18 cellular contexts compared by ENCODE assay signal in the genomic region with DNA sequence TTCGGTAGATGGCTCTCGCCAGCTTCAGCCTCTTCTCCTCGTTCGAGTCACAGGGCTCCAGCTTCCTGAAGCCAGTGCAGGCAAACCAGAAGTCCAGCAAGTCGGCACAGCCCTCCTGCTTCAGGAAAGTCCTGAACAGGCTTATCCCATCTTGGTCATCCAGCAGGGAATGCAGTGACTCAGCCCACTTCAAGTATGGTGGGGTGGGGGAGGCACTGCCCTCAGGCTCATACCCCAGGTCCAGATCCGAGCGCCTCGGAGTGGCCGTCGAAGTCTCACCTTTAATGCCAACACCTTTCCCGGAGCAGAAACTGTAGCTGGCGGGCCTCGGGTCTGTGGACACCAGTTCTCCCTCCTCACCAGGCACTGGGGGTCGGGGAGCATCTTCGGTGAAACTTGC. TPM values are rescaled to one million over a fixed set of nuclear protein-coding genes. Genes with fewer than 3 reads are reported as not detected.
DNase-seq lines count a peak whose midpoint lies in the region; ATAC-seq and TF ChIP-seq lines count a peak whose summit lies in the region.
"Had no signal": no experiment of that assay in that cellular context is flagged by ENCODE, and none has a peak within 500 bp of the region (broad histone marks: within the 10 kb centered on the region; RNA-seq: fewer than 3 reads in every experiment).

No MANE protein-coding gene starts in this region.

- H3K9me3 ChIP-seq in NT2/D1 (ENCODE audit: insufficient read depth, low read length), result peaks cover 9% of the 10 kb centered on the region; the same call in 1 of the 2 replicates
- peaks cover 13% of the 10 kb centered on the region for H3K9me3 ChIP-seq in endodermal cell (ENCODE audit: control insufficient read depth, low read length)
- no peaks in the 10 kb centered on the region for H3K9me3 ChIP-seq in right lobe of liver

- no peaks in the 10 kb centered on the region for H3K27me3 ChIP-seq in NT2/D1 (ENCODE audit: insufficient read depth, insufficient read length)
- H3K27me3 ChIP-seq in endodermal cell (ENCODE audit: control insufficient read depth, insufficient read depth, low read length, poor library complexity, severe bottlenecking), result no peaks in the 10 kb centered on the region
- H3K27me3 ChIP-seq in right lobe of liver, result no peaks in the 10 kb centered on the region

- TF ChIP-seq POLR2A in right lobe of liver (IDR thresholded peaks at IDR 0.05), result no peak

- H3K9ac ChIP-seq in NT2/D1 (ENCODE audit: insufficient read length, low read depth), result peak overlapping the region; percentile 35
- H3K9ac ChIP-seq in endodermal cell (ENCODE audit: extremely low read depth, low read length, poor library complexity, severe bottlenecking), result no peak overlapping the region
- H3K9ac ChIP-seq: parathyroid adenoma had no signal

- H3K36me3 Mint-ChIP-seq in endodermal cell (ENCODE audit: low read depth) (peaks cover 55% of the 10 kb centered on the region), neural crest cell (ENCODE audit: low read depth) (peaks cover 25% of the 10 kb centered on the region)

- H3K4me1 ChIP-seq in NT2/D1 (ENCODE audit: insufficient read depth, insufficient read length) (peaks cover 23% of the 10 kb centered on the region), endodermal cell (ENCODE audit: control insufficient read depth, insufficient read depth, low read length) (no peaks in the 10 kb centered on the region), right lobe of liver (peaks cover 0 to 6% (median 0%) of the 10 kb centered on the region in 4 donors)

- DNase-seq in ELR (ENCODE audit: low read depth) (peak; percentile 61), NT2/D1 (ENCODE audit: low read depth, low spot score) (no peak), endodermal cell (no peak), neural crest cell (ENCODE audit: low read depth, low spot score) (no peak), right lobe of liver (no peak), G401 (ENCODE audit: low spot score) (no peak)
- DNase-seq in activated CD4-positive, alpha-beta T cell treated with anti-CD3 and anti-CD28 coated beads, Interleukin-2, amount 50 U/mL, for 48 hours, result no peak
- DNase-seq: cerebellar nuclear complex; foreskin melanocyte; Kasumi-1; NCI-H1092 treated with DMSO at 0.1 percent for 48 hours; NCI-H2081; NCI-H510A treated with DMSO at 0.1 percent for 48 hours; stimulated activated CD4-positive, alpha-beta T cell treated with anti-CD3 and anti-CD28 coated beads, Interleukin-4, amount 100 ng/mL, for 4 hours had no signal

- H3K27ac ChIP-seq in endodermal cell (ENCODE audit: low read depth, low read length), result no peak overlapping the region
- H3K27ac ChIP-seq in right lobe of liver, result no peak overlapping the region
- H3K27ac ChIP-seq: parathyroid adenoma had no signal

- in situ Hi-C loops in G401 (cut with HindIII; ENCODE audit: low sequenced_read_pairs), result no loop called here

- H3K4me3 Mint-ChIP-seq in endodermal cell (no peak overlapping the region), neural crest cell (peak overlapping the region; percentile 34)
- H3K4me3 Mint-ChIP-seq: T-helper 2 cell treated with Interferon-gamma antibody and Interleukin-4, amounts not matched to agents 5 μg/mL and 100 μg/mL, for 36 hours had no signal

- H3K36me3 ChIP-seq in NT2/D1 (ENCODE audit: insufficient read depth, insufficient read length, low read length) (peaks cover 75% of the 10 kb centered on the region), endodermal cell (ENCODE audit: control insufficient read depth, insufficient read depth, low read length) (peaks cover 57% of the 10 kb centered on the region), right lobe of liver (peaks cover 0 to 15% (median 0%) of the 10 kb centered on the region in 4 donors)

- intact Hi-C loops in right lobe of liver (cut with DNase I), result no loop called here

- H3K27me3 Mint-ChIP-seq in endodermal cell (ENCODE audit: insufficient read depth), result no peaks in the 10 kb centered on the region
- no peaks in the 10 kb centered on the region for H3K27me3 Mint-ChIP-seq in neural crest cell (ENCODE audit: low read depth)

- peaks cover 5% of the 10 kb centered on the region for H3K9me3 Mint-ChIP-seq in endodermal cell
- H3K9me3 Mint-ChIP-seq in neural crest cell, result peaks cover 2% of the 10 kb centered on the region
- H3K9me3 Mint-ChIP-seq: T-helper 2 cell treated with Interferon-gamma antibody and Interleukin-4, amounts not matched to agents 5 μg/mL and 100 μg/mL, for 36 hours had no signal

- TF ChIP-seq CTCF in endodermal cell (conservative IDR thresholded peaks at IDR 0.05) (no peak), neural crest cell (conservative IDR thresholded peaks at IDR 0.05) (no peak), right lobe of liver (IDR thresholded peaks at IDR 0.05) (no peak)

- H3K27ac Mint-ChIP-seq in endodermal cell, result peak overlapping the region; percentile 68
- no peak overlapping the region for H3K27ac Mint-ChIP-seq in neural crest cell (ENCODE audit: unreplicated experiment)
- H3K27ac Mint-ChIP-seq: T-helper 2 cell treated with Interferon-gamma antibody and Interleukin-4, amounts not matched to agents 5 μg/mL and 100 μg/mL, for 36 hours had no signal

- 91 to 92% methylated on average over 15 of the region's 15 CpGs for WGBS in endodermal cell (ENCODE audit: insufficient coverage in 1 of 2, insufficient read length in 1 of 2), 2 experiments
- 86% methylated on average over 4 of the region's 15 CpGs for WGBS in right lobe of liver (ENCODE audit: insufficient coverage, low coverage, low lambda C conversion rate, missing lambda C conversion rate)

- ATAC-seq in right lobe of liver (no peak), GM18517 (IDR thresholded peaks at IDR 0.05; ENCODE audit: unreplicated experiment) (no peak)
- ATAC-seq: left lobe of liver had no signal

- no peak overlapping the region for H3K4me3 ChIP-seq in NT2/D1 (ENCODE audit: insufficient read length, low read depth)
- H3K4me3 ChIP-seq in endodermal cell (ENCODE audit: low read length), result no peak overlapping the region
- H3K4me3 ChIP-seq in right lobe of liver, result no peak overlapping the region

- peaks cover 18% of the 10 kb centered on the region for H3K4me1 Mint-ChIP-seq in endodermal cell
- peaks cover 22% of the 10 kb centered on the region for H3K4me1 Mint-ChIP-seq in neural crest cell

RNA-seq across cellular contexts. Expression of a gene that starts 5.9 kb away (rescaled TPM):
- 10 to 100 TPM; 36.5 to 37.3 TPM for total RNA-seq in endodermal cell
- 23.7 TPM for polyA plus RNA-seq in endodermal cell (2013, experiment 1 of 2)
- 22.3 TPM for polyA plus RNA-seq in endodermal cell (2013, experiment 2 of 2)
- 36.4 and 38.2 TPM in 2 replicates for total RNA-seq in neural crest cell
- total RNA-seq in right lobe of liver, result 10 to 100 TPM in 3 of 6 experiments, 1 to 10 TPM in 3; 5.5 to 17.4 (median 9.4) TPM
- total RNA-seq in G401 (2014; rRNA removed; shearing (Covaris generic)), result 45.5 and 46.3 TPM in 2 replicates

RNA-seq across cellular contexts. Expression of a gene that starts 23.8 kb away (rescaled TPM):
- 100 to 1,000 TPM; 137 to 138 TPM for total RNA-seq in endodermal cell
- 84.7 TPM for polyA plus RNA-seq in endodermal cell (2013, experiment 1 of 2)
- 79.2 TPM for polyA plus RNA-seq in endodermal cell (2013, experiment 2 of 2)
- total RNA-seq in neural crest cell, result 80.4 and 84.6 TPM in 2 replicates
- total RNA-seq in right lobe of liver, result 10 to 100 TPM; 29.9 to 64.7 (median 32.6) TPM
- total RNA-seq in G401 (2014; rRNA removed; shearing (Covaris generic)), result 250 and 260 TPM in 2 replicates

RNA-seq across cellular contexts. Expression of a gene that starts 35.2 kb away (rescaled TPM):
- 100 to 1,000 TPM; 104 to 115 TPM for total RNA-seq in endodermal cell
- polyA plus RNA-seq in endodermal cell (2013, experiment 1 of 2), result 50.8 TPM
- 45.1 TPM for polyA plus RNA-seq in endodermal cell (2013, experiment 2 of 2)
- 56.4 and 62.0 TPM in 2 replicates for total RNA-seq in neural crest cell
- 10 to 100 TPM; 24.3 to 44.6 (median 28.0) TPM for total RNA-seq in right lobe of liver
- 53.0 and 60.8 TPM in 2 replicates for total RNA-seq in G401 (2014; rRNA removed; shearing (Covaris generic))

RNA-seq across cellular contexts. Expression of a gene that starts 50.4 kb away (rescaled TPM):
- total RNA-seq in endodermal cell (100 to 1,000 TPM; 274 to 350 TPM), neural crest cell (233 and 254 TPM in 2 replicates), right lobe of liver (10 to 100 TPM; 50.3 to 83.6 (median 61.0) TPM)
- 292 TPM for polyA plus RNA-seq in endodermal cell (2013, experiment 1 of 2)
- 276 TPM for polyA plus RNA-seq in endodermal cell (2013, experiment 2 of 2)
- 312 and 362 TPM in 2 replicates for total RNA-seq in G401 (2014; rRNA removed; shearing (Covaris generic))

RNA-seq across cellular contexts. Expression of a gene that starts 55.1 kb away (rescaled TPM):
- total RNA-seq in endodermal cell (10 to 100 TPM; 31.8 to 43.5 TPM), neural crest cell (22.4 and 25.7 TPM in 2 replicates), right lobe of liver (100 to 1,000 TPM in 3 of 6 experiments, 10 to 100 TPM in 3; 73.6 to 169 (median 97.0) TPM)
- 24.9 TPM for polyA plus RNA-seq in endodermal cell (2013, experiment 1 of 2)
- 23.0 TPM for polyA plus RNA-seq in endodermal cell (2013, experiment 2 of 2)
- 13.0 and 13.7 TPM in 2 replicates for total RNA-seq in G401 (2014; rRNA removed; shearing (Covaris generic))
